ENCODE assay signal across 17 cellular contexts in the genomic region with DNA sequence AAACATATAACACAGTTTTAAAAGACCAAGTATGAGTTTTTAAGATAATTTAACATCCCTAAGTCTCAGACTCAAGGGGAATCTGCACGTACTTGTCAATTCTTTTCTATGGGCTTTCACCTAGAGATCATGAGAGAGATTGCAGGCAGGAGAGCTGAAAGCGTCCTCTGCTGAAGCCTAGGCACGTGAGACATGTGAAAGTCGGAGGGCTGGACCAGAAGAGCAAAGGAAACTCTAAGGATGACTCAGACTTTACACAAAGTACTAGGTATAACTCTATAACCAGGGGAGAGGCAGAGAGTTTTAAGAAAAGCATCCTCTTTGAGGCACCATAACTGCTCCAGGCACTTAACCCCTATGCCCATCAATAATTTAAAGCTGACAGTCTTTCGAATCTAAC.
A peak's percentile ranks its signal among the peaks of the same experiment; 100 is the strongest.
DNase-seq lines count a peak whose midpoint lies in the region; ATAC-seq and TF ChIP-seq lines count a peak whose summit lies in the region.
"Had no signal": no experiment of that assay in that cellular context is flagged by ENCODE, and none has a peak within 500 bp of the region (broad histone marks: within the 10 kb centered on the region; RNA-seq: fewer than 3 reads in every experiment).

No MANE protein-coding gene starts in this region.

- TF ChIP-seq EP300 in upper lobe of left lung (IDR thresholded peaks at IDR 0.05) = no peak

- in situ Hi-C loops in G401 (cut with HindIII; ENCODE audit: low sequenced_read_pairs) = no loop called here

- no peak overlapping the region; the same call in 1 of the 2 replicates for H3K27ac Mint-ChIP-seq in WTC11
- H3K27ac Mint-ChIP-seq: CD4-positive, CD25-positive, alpha-beta regulatory T cell; T-helper 1 cell treated with Interleukin-12 subunit alpha and Interleukin-12 subunit beta and Interleukin-4 antibody, amounts not matched to agents 30 μg/mL and 1 μg/mL, for 36 hours had no signal

- peak; percentile 45 for ATAC-seq in GM19463 (IDR thresholded peaks at IDR 0.05; ENCODE audit: unreplicated experiment)
- peak; percentile 76 for ATAC-seq in WTC11
- no peak for ATAC-seq in upper lobe of left lung (ENCODE audit: low FRiP score in 2 of 2)
- ATAC-seq: Panc1 had no signal

- DNase-seq in HT1080 (ENCODE audit: low read depth) (peak; percentile 57), WTC11 (ENCODE audit: low spot score) (no peak), retina (peak; percentile 37), upper lobe of left lung (no peak), G401 (ENCODE audit: low spot score) (no peak), OCI-M1 (lab: John Stamatoyannopoulos, UW) (no peak)
- DNase-seq: Caco-2; CD4-positive, CD25-positive, alpha-beta regulatory T cell; EL; NCI-H1436; NCI-H2029; NCI-H2171; NCI-H774; Right ventricle myocardium superior had no signal

- CTCF ChIA-PET in WTC11 (lab: Charles Lee) = no interaction called here

- H3K27ac ChIP-seq in upper lobe of left lung = no peak overlapping the region

- H3K27me3 Mint-ChIP-seq in WTC11 (ENCODE audit: low read depth) = no peaks in the 10 kb centered on the region
- H3K27me3 Mint-ChIP-seq: CD4-positive, CD25-positive, alpha-beta regulatory T cell had no signal

- H3K27me3 ChIP-seq in upper lobe of left lung = no peaks in the 10 kb centered on the region

- no peaks in the 10 kb centered on the region for H3K9me3 ChIP-seq in upper lobe of left lung
- H3K9me3 ChIP-seq: Caco-2 had no signal

- 0 out of 2 replicates have a peak, but pooled peaks cover 4% of the 10 kb centered on the region for H3K36me3 Mint-ChIP-seq in WTC11
- H3K36me3 Mint-ChIP-seq: CD4-positive, CD25-positive, alpha-beta regulatory T cell had no signal

- no peaks in the 10 kb centered on the region for H3K36me3 ChIP-seq in upper lobe of left lung

- TF ChIP-seq CTCF in WTC11 (IDR thresholded peaks at IDR 0.05) (no peak), upper lobe of left lung (IDR thresholded peaks at IDR 0.05) (no peak)

- POLR2A ChIA-PET in WTC11 (lab: Charles Lee) = no interaction called here

- peaks cover 16% of the 10 kb centered on the region for H3K4me1 Mint-ChIP-seq in WTC11
- H3K4me1 Mint-ChIP-seq: CD4-positive, CD25-positive, alpha-beta regulatory T cell had no signal

- 0 out of 2 replicates have a peak, but pooled peaks cover 3% of the 10 kb centered on the region for H3K9me3 Mint-ChIP-seq in WTC11
- H3K9me3 Mint-ChIP-seq: T-helper 1 cell treated with Interleukin-12 subunit alpha and Interleukin-12 subunit beta and Interleukin-4 antibody, amounts not matched to agents 30 μg/mL and 1 μg/mL, for 36 hours had no signal

- WGBS in upper lobe of left lung, 2 donors = 67 to 82% methylated on average over 5 of the region's 5 CpGs

- H3K4me3 Mint-ChIP-seq in WTC11 = no peak overlapping the region
- H3K4me3 Mint-ChIP-seq: CD4-positive, CD25-positive, alpha-beta regulatory T cell; T-helper 1 cell treated with Interleukin-12 subunit alpha and Interleukin-12 subunit beta and Interleukin-4 antibody, amounts not matched to agents 30 μg/mL and 1 μg/mL, for 36 hours had no signal

- H3K4me3 ChIP-seq in upper lobe of left lung = no peak overlapping the region

- no peaks in the 10 kb centered on the region for H3K4me1 ChIP-seq in upper lobe of left lung
- H3K4me1 ChIP-seq: Caco-2 had no signal

- TF ChIP-seq POLR2A in upper lobe of left lung (IDR thresholded peaks at IDR 0.05) = no peak

TF ChIP-seq in WTC11, 78 proteins besides CTCF, POLR2A, EP300 and RAD21:
- TF ChIP-seq ELF4 (CRISPR knock-in tag; IDR thresholded peaks at IDR 0.05; ENCODE audit: low read depth) = no peak
- TF ChIP-seq, protein P1, sequence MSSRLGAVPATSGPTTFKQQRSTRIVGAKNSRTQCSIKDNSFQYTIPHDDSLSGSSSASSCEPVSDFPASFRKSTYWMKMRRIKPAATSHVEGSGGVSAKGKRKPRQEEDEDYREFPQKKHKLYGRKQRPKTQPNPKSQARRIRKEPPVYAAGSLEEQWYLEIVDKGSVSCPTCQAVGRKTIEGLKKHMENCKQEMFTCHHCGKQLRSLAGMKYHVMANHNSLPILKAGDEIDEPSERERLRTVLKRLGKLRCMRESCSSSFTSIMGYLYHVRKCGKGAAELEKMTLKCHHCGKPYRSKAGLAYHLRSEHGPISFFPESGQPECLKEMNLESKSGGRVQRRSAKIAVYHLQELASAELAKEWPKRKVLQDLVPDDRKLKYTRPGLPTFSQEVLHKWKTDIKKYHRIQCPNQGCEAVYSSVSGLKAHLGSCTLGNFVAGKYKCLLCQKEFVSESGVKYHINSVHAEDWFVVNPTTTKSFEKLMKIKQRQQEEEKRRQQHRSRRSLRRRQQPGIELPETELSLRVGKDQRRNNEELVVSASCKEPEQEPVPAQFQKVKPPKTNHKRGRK (CRISPR knock-in tag; IDR thresholded peaks at IDR 0.05; ENCODE audit: borderline replicate concordance) = no peak
- TF ChIP-seq, protein P2, sequence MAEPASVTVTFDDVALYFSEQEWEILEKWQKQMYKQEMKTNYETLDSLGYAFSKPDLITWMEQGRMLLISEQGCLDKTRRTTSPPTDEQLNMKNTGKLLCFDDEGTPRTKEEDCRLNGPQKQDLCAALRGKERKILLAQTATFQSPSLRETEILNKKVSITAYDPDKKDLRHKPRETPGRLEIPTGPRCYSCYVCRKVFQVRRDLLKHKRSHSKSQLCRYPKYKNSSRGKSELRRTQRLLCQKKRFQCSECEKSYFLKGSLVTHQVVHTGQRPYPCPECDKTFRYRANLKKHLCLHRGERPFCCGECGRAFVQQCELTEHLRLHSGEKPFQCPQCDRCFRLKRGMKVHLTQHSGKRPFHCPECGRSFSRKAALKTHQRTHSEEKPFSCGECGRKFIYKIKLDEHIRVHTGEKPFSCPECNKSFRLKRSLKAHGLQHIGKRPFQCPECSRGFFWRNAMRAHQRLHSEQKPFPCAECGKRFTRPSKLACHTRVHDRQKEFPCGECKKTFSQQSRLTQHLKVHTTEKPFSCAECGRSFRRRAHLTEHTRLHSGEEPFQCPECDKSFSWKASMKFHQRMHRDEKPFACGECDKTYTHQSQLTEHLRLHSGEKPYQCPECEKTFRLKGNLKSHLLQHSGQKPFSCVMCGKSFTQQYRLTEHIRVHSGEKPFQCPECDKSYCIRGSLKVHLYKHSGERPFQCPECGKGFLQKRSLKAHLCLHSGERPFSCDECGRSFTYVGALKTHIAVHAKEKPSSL (CRISPR knock-in tag; conservative IDR thresholded peaks at IDR 0.05) = no peak
- TF ChIP-seq GRHL2 (CRISPR knock-in tag; IDR thresholded peaks at IDR 0.05; ENCODE audit: insufficient replicate concordance, severe bottlenecking) = no peak
- TF ChIP-seq NR2C2 (CRISPR knock-in tag; IDR thresholded peaks at IDR 0.05) = no peak
- TF ChIP-seq NFYB (CRISPR knock-in tag; conservative IDR thresholded peaks at IDR 0.05; ENCODE audit: low read depth) = no peak
- no peak for TF ChIP-seq ZNF263 (CRISPR knock-in tag; IDR thresholded peaks at IDR 0.05; ENCODE audit: low read depth)
TF ChIP-seq in WTC11: peak in this region for 0.

Comparison
In these comparisons a context has a peak if more than half of its experiments do, and no peak if none do; other contexts are left out.
1. ATAC-seq: peak in GM19463 (single experiment) and WTC11 (single experiment); none in upper lobe of left lung (0 of 2).
2. DNase-seq: peak in HT1080 (single experiment) and retina (single experiment); none in WTC11 (single experiment), upper lobe of left lung (0 of 2), G401 (single experiment) and OCI-M1 (single experiment).